30 cellular contexts compared by ENCODE assay signal in the genomic region with DNA sequence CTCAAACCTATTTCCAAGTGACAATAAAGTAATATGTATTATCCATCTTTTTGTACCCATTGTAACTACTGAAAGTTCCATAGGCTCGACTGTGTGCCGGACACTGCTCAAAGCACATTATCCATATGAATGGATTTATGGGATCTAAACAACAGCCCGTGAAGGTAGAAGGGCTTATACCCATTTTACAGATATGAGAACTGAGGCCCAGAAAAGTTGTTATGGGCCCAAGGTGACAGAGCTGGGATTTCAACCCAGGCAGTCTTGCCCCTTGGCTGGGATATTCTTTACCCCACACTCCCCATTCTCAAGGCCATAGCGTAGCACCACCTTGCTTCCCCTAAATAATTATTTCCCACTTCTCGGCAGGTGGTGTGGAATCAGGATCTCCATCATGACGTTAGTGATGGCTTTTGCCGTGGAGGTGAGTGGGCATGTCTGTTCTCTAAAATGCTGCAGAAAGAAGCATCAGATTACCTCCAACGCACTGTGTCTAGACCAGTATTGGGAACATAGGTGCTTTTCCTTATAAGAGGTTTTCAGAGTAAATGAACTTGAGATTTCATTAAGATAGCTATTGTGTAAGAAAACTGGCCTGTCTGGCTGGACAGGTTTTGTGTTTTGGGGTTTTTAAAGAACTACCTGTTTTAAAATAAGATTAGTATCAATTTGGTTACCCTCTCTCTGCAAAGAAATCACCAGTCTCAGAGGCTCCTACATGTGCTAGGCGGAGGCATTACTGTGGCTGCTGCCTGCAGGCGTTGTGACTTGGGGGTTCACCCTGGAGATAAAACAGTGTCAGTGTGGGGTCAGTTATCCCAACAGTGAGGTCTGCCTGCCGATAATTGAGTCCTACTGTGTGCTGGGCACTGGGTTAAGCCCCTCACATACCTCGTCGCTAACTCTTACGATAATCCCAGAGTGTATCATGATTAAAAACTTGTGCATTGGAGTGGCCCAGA.
A peak's percentile ranks its signal among the peaks of the same experiment; 100 is the strongest.
DNase-seq lines count a peak whose midpoint lies in the region; ATAC-seq, FAIRE-seq and TF ChIP-seq lines count a peak whose summit lies in the region.
"Had no signal": no experiment of that assay in that cellular context is flagged by ENCODE, and none has a peak within 500 bp of the region (broad histone marks: within the 10 kb centered on the region; RNA-seq: fewer than 3 reads in every experiment).

No MANE protein-coding gene starts in this region.

- no peaks in the 10 kb centered on the region for H3K9me3 Mint-ChIP-seq in mesothelial cell of epicardium
- H3K9me3 Mint-ChIP-seq: activated CD4-positive, alpha-beta T cell treated with anti-CD3 and anti-CD28 coated beads, Interleukin-2, amount 10 ng/mL, durations not matched to agents 7 days and 5 days; activated naive CD4-positive, alpha-beta T cell treated with anti-CD3 and anti-CD28 coated beads, Interleukin-2, amount 50 U/mL, for 72 hours; activated T-helper 2 cell treated with anti-CD3 and anti-CD28 coated beads, Interferon-gamma antibody, Interleukin-2, Interleukin-4, amounts not matched to agents 10 μg/mL and 5 μg/mL and 100 μg/mL, durations not matched to agents 14 hours and 24 hours and 36 hours; central memory CD8-positive, alpha-beta T cell; naive thymus-derived CD8-positive, alpha-beta T cell had no signal

- peak overlapping the region; percentile 60 for H3K27ac Mint-ChIP-seq in mesothelial cell of epicardium
- H3K27ac Mint-ChIP-seq: activated CD4-positive, alpha-beta T cell treated with anti-CD3 and anti-CD28 coated beads, Interleukin-2, amount 10 ng/mL, durations not matched to agents 7 days and 5 days; activated naive CD4-positive, alpha-beta T cell treated with anti-CD3 and anti-CD28 coated beads, Interleukin-2, amount 50 U/mL, for 72 hours; activated T-helper 2 cell treated with anti-CD3 and anti-CD28 coated beads, Interferon-gamma antibody, Interleukin-2, Interleukin-4, amounts not matched to agents 10 μg/mL and 5 μg/mL and 100 μg/mL, durations not matched to agents 14 hours and 24 hours and 36 hours; B cell; naive thymus-derived CD8-positive, alpha-beta T cell had no signal

- H3K4me1 ChIP-seq in body of pancreas = peaks cover 82% of the 10 kb centered on the region

- peak; percentile 20 for DNase-seq in activated CD8-positive, alpha-beta memory T cell treated with anti-CD3 and anti-CD28 coated beads, Interleukin-2, amount 50 U/mL, for 48 hours
- DNase-seq in activated CD8-positive, alpha-beta memory T cell treated with anti-CD3 and anti-CD28 coated beads, Interleukin-2, amount 50 U/mL, for 4 hours = no peak
- DNase-seq in body of pancreas (peak in 2 of 4 donors; percentile 47 to 56), mesothelial cell of epicardium (ENCODE audit: low spot score in 2 of 2, unreplicated experiment in 2 of 2) (peak in 1 of 2 experiments; percentile 31), urothelium cell line (ENCODE audit: low spot score) (no peak), NCI-H128 (lab: John Stamatoyannopoulos, UW; ENCODE audit: unreplicated experiment) (no peak), NCI-H1048 (lab: John Stamatoyannopoulos, UW) (no peak)
- DNase-seq: activated CD4-positive, alpha-beta T cell treated with anti-CD3 and anti-CD28 coated beads, Interleukin-2, amount 10 ng/mL, durations not matched to agents 7 days and 5 days; anterior cingulate cortex; dorsolateral prefrontal cortex; GOT3; KBM-7; midbrain; naive thymus-derived CD8-positive, alpha-beta T cell; NCI-H2171 treated with DMSO at 0.1 percent for 48 hours; NCI-H524; right cardiac atrium; RPMI8226; stimulated activated CD4-positive, alpha-beta T cell treated with anti-CD3 and anti-CD28 coated beads, Interleukin-4, amount 100 ng/mL, for 4 hours; stimulated activated naive CD4-positive, alpha-beta T cell; testis; WERI-Rb-1 had no signal

- no peaks in the 10 kb centered on the region for H3K27me3 ChIP-seq in body of pancreas
- H3K27me3 ChIP-seq: testis had no signal

- H3K27me3 Mint-ChIP-seq in mesothelial cell of epicardium (ENCODE audit: low read depth) = peaks cover 2% of the 10 kb centered on the region

- no peak for TF ChIP-seq CTCF in body of pancreas (IDR thresholded peaks at IDR 0.05)
- no peak for TF ChIP-seq CTCF in mesothelial cell of epicardium (IDR thresholded peaks at IDR 0.05; ENCODE audit: unreplicated experiment)

- no peaks in the 10 kb centered on the region for H3K36me3 ChIP-seq in body of pancreas (replicated peaks in 1 of 2; ENCODE audit: insufficient read depth in 1 of 2, low read depth in 2 of 2)
- H3K36me3 ChIP-seq: WERI-Rb-1 had no signal

- H3K9me3 ChIP-seq in body of pancreas = no peaks in the 10 kb centered on the region
- H3K9me3 ChIP-seq: testis had no signal

- TF ChIP-seq POLR2A in body of pancreas (IDR thresholded peaks at IDR 0.05) = no peak

- no peak for ATAC-seq in body of pancreas
- ATAC-seq in GM21423 (IDR thresholded peaks at IDR 0.05; ENCODE audit: unreplicated experiment) = no peak
- ATAC-seq: activated naive CD4-positive, alpha-beta T cell treated with anti-CD3 and anti-CD28 coated beads, Interleukin-2, amount 50 U/mL, for 72 hours; naive thymus-derived CD8-positive, alpha-beta T cell; SK-N-SH treated with all-trans-retinoic acid at 6 μM for 48 hours had no signal

- H3K4me3 Mint-ChIP-seq in mesothelial cell of epicardium = no peak overlapping the region
- H3K4me3 Mint-ChIP-seq: activated CD4-positive, alpha-beta T cell treated with anti-CD3 and anti-CD28 coated beads, Interleukin-2, amount 10 ng/mL, durations not matched to agents 7 days and 5 days; B cell; central memory CD8-positive, alpha-beta T cell; naive thymus-derived CD8-positive, alpha-beta T cell had no signal

- intact Hi-C loops in body of pancreas (cut with DNase I) = no loop called here

- H3K27ac ChIP-seq in body of pancreas = peak overlapping the region in 3 of 4 donors; percentile 67 to 82 (median 76)
- H3K27ac ChIP-seq: dorsolateral prefrontal cortex, testis, WERI-Rb-1 had no signal

- peaks cover 24% of the 10 kb centered on the region for H3K4me1 Mint-ChIP-seq in mesothelial cell of epicardium
- H3K4me1 Mint-ChIP-seq: B cell had no signal

- no peak overlapping the region for H3K4me3 ChIP-seq in body of pancreas
- H3K4me3 ChIP-seq: dorsolateral prefrontal cortex, testis had no signal

- peak; percentile 84 for FAIRE-seq in urothelium cell line (lab: Jason Lieb, UNC)
- FAIRE-seq: endothelial cell of umbilical vein, GM18507 had no signal

- WGBS in body of pancreas, 2 donors = 78 to 80% methylated on average over 12 to 14 of the region's 14 CpGs

- H3K36me3 Mint-ChIP-seq in mesothelial cell of epicardium = no peaks in the 10 kb centered on the region
- H3K36me3 Mint-ChIP-seq: activated naive CD4-positive, alpha-beta T cell treated with anti-CD3 and anti-CD28 coated beads, Interleukin-2, amount 50 U/mL, for 72 hours; naive thymus-derived CD8-positive, alpha-beta T cell had no signal
